1 cellular context compared by ENCODE assay signal in genomic region chr1:111476761-111477309, GRCh38.
TF ChIP-seq lines count a peak whose summit lies in the region.

No MANE protein-coding gene starts in this region.

TF ChIP-seq in GM23338, 12 proteins besides CTCF, POLR2A, EP300 and RAD21 (continued from another document):
- TF ChIP-seq, protein P1, sequence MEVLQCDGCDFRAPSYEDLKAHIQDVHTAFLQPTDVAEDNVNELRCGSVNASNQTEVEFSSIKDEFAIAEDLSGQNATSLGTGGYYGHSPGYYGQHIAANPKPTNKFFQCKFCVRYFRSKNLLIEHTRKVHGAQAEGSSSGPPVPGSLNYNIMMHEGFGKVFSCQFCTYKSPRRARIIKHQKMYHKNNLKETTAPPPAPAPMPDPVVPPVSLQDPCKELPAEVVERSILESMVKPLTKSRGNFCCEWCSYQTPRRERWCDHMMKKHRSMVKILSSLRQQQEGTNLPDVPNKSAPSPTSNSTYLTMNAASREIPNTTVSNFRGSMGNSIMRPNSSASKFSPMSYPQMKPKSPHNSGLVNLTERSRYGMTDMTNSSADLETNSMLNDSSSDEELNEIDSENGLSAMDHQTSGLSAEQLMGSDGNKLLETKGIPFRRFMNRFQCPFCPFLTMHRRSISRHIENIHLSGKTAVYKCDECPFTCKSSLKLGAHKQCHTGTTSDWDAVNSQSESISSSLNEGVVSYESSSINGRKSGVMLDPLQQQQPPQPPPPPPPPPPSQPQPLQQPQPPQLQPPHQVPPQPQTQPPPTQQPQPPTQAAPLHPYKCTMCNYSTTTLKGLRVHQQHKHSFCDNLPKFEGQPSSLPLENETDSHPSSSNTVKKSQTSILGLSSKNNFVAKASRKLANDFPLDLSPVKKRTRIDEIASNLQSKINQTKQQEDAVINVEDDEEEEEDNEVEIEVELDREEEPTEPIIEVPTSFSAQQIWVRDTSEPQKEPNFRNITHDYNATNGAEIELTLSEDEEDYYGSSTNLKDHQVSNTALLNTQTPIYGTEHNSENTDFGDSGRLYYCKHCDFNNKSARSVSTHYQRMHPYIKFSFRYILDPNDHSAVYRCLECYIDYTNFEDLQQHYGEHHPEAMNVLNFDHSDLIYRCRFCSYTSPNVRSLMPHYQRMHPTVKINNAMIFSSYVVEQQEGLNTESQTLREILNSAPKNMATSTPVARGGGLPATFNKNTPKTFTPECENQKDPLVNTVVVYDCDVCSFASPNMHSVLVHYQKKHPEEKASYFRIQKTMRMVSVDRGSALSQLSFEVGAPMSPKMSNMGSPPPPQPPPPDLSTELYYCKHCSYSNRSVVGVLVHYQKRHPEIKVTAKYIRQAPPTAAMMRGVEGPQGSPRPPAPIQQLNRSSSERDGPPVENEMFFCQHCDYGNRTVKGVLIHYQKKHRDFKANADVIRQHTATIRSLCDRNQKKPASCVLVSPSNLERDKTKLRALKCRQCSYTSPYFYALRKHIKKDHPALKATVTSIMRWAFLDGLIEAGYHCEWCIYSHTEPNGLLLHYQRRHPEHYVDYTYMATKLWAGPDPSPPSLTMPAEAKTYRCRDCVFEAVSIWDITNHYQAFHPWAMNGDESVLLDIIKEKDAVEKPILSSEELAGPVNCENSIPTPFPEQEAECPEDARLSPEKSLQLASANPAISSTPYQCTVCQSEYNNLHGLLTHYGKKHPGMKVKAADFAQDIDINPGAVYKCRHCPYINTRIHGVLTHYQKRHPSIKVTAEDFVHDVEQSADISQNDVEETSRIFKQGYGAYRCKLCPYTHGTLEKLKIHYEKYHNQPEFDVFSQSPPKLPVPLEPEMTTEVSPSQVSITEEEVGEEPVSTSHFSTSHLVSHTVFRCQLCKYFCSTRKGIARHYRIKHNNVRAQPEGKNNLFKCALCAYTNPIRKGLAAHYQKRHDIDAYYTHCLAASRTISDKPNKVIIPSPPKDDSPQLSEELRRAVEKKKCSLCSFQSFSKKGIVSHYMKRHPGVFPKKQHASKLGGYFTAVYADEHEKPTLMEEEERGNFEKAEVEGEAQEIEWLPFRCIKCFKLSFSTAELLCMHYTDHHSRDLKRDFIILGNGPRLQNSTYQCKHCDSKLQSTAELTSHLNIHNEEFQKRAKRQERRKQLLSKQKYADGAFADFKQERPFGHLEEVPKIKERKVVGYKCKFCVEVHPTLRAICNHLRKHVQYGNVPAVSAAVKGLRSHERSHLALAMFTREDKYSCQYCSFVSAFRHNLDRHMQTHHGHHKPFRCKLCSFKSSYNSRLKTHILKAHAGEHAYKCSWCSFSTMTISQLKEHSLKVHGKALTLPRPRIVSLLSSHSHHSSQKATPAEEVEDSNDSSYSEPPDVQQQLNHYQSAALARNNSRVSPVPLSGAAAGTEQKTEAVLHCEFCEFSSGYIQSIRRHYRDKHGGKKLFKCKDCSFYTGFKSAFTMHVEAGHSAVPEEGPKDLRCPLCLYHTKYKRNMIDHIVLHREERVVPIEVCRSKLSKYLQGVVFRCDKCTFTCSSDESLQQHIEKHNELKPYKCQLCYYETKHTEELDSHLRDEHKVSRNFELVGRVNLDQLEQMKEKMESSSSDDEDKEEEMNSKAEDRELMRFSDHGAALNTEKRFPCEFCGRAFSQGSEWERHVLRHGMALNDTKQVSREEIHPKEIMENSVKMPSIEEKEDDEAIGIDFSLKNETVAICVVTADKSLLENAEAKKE (CRISPR knock-in tag; IDR thresholded peaks at IDR 0.05): no peak
